Comparison of ENCODE assay signal across 13 cellular contexts in the genomic region with DNA sequence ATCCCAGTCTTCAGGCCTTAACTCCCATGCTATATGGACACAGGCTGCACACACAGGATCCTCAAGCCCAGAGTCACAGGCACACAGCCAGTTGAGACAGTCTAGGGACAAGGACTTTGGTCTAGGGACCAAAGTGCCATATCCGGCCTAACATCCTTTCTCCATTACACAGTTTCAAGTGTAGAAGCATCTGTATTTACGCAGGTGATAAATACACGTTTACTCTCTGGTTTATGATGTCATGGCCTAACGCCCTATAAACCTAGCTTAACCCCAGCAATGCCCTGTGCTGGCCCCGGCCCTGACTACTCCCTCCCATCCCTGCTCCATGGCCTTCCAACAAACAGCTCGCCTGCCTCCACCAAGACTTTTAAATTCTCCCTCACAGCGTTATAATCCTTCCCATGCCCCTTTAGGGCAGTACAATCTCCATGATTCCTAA. TPM values are rescaled to one million over a fixed set of nuclear protein-coding genes. Genes with fewer than 3 reads are reported as not detected.
A peak's percentile ranks its signal among the peaks of the same experiment; 100 is the strongest.
DNase-seq lines count a peak whose midpoint lies in the region; ATAC-seq and TF ChIP-seq lines count a peak whose summit lies in the region.
"Had no signal": no experiment of that assay in that cellular context is flagged by ENCODE, and none has a peak within 500 bp of the region (broad histone marks: within the 10 kb centered on the region; RNA-seq: fewer than 3 reads in every experiment).

No MANE protein-coding gene starts in this region.

- TF ChIP-seq CTCF in coronary artery (IDR thresholded peaks at IDR 0.05): no peak

- ATAC-seq in left ventricle myocardium superior: no peak
- no peak for ATAC-seq in left cardiac atrium
- no peak for ATAC-seq in HG03354 (IDR thresholded peaks at IDR 0.05; ENCODE audit: poor library complexity, severe bottlenecking, unreplicated experiment)
- no peak for ATAC-seq in HG03139 (IDR thresholded peaks at IDR 0.05; ENCODE audit: unreplicated experiment)

- peaks cover 35 to 91% of the 10 kb centered on the region in 2 donors for H3K4me1 ChIP-seq in muscle layer of duodenum (ENCODE audit: control insufficient read depth in 1 of 2, insufficient read depth in 2 of 2, low read length in 2 of 2)

- no peaks in the 10 kb centered on the region for H3K27me3 ChIP-seq in muscle layer of duodenum (ENCODE audit: low read depth, low read length)

- no peaks in the 10 kb centered on the region for H3K9me3 ChIP-seq in muscle layer of duodenum (ENCODE audit: control insufficient read depth in 1 of 2, low read length in 2 of 2)
- H3K9me3 ChIP-seq: thoracic aorta had no signal

- DNase-seq in left ventricle myocardium superior (peak; percentile 29), left cardiac atrium (no peak), coronary artery (ENCODE audit: low spot score) (no peak), SIG-M5 treated with dmso at 0.1 percent for 504 hours (lab: John Stamatoyannopoulos, UW; ENCODE audit: unreplicated experiment) (no peak)
- no peak for DNase-seq in effector CD4-positive, alpha-beta T cell
- DNase-seq: activated CD4-positive, alpha-beta T cell treated with anti-CD3 and anti-CD28 coated beads, Interleukin-2, amount 50 U/mL, for 48 hours; activated gamma-delta T cell; MV-4-11; SW 1271 had no signal

- intact Hi-C loops in left ventricle myocardium superior (cut with micrococcal nuclease) (no loop called here), left cardiac atrium (cut with DNase I) (no loop called here)

- peaks cover 0 to 3% of the 10 kb centered on the region in 2 donors for H3K36me3 ChIP-seq in muscle layer of duodenum (ENCODE audit: control insufficient read depth in 1 of 2, insufficient read depth in 2 of 2, low read length in 2 of 2)
- H3K36me3 ChIP-seq: thoracic aorta had no signal

- no peak overlapping the region for H3K4me3 ChIP-seq in coronary artery
- H3K4me3 ChIP-seq in muscle layer of duodenum (ENCODE audit: low read depth in 1 of 2, low read length in 2 of 2): no peak overlapping the region
- H3K4me3 ChIP-seq: thoracic aorta had no signal

- peak overlapping the region; percentile 49 to 81 for H3K27ac ChIP-seq in coronary artery
- peak overlapping the region; percentile 57 for H3K27ac ChIP-seq in muscle layer of duodenum (ENCODE audit: low read length)
- H3K27ac ChIP-seq: thoracic aorta had no signal

RNA-seq across cellular contexts. Expression of gene CUEDC1, which starts 17.1 kb away (rescaled TPM):
- total RNA-seq in left ventricle myocardium superior (55.0 TPM), left cardiac atrium (10 to 100 TPM; 38.3 to 45.5 TPM)

RNA-seq across cellular contexts. Expression of gene VEZF1, which starts 50.0 kb away (rescaled TPM):
- total RNA-seq in left ventricle myocardium superior (77.6 TPM), left cardiac atrium (10 to 100 TPM; 54.1 to 60.9 TPM)
